Comparison of ENCODE assay signal across 11 cellular contexts in the genomic region with DNA sequence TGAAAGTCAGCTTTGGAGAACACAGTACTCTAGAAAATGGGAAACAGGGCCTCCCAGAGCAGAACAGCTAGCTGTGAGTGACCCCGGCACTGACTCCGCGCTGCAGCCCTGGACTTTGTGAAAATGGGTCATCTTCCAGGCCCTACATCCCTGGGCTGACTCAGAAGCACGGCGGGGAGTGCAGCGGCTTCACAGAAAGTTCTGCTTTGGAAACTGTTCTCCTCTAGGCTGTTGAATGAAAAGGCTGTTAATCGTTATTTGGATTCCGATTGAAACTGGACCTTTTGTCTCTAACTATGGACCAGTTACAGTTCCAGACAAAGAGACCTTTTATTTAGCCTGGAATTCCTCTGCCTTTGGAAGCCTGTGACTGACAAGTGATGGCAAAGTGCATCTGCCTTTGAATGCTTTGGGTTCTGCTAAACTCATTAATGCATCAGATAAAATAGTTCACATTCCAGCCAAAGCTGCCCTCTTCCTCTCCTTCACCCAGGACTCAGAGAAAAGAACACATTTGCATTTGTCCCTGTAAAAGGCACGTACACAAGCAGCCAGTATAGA.
DNase-seq lines count a peak whose midpoint lies in the region; ATAC-seq, FAIRE-seq and TF ChIP-seq lines count a peak whose summit lies in the region.
"Had no signal": no experiment of that assay in that cellular context is flagged by ENCODE, and none has a peak within 500 bp of the region (broad histone marks: within the 10 kb centered on the region; RNA-seq: fewer than 3 reads in every experiment).

No MANE protein-coding gene starts in this region.

- H3K27me3 ChIP-seq in HUES48 (ENCODE audit: control insufficient read depth, insufficient read depth, low read length) (no peaks in the 10 kb centered on the region), skeletal muscle satellite cell (ENCODE audit: control insufficient read depth, insufficient read depth, low read length) (no peaks in the 10 kb centered on the region)

- TF ChIP-seq CTCF in kidney (IDR thresholded peaks at IDR 0.05; ENCODE audit: borderline replicate concordance, extremely low read depth, insufficient read depth): no peak

- H3K27ac ChIP-seq in HUES48 (ENCODE audit: low read depth, low read length) (peak overlapping the region; percentile 77), cingulate gyrus (ENCODE audit: low read depth, low read length) (peak overlapping the region; percentile 50), kidney (ENCODE audit: low read depth in 2 of 2, low read length in 2 of 2) (peak overlapping the region in 1 of 2 donors; percentile 12)
- H3K27ac ChIP-seq: lower lobe of right lung had no signal

- H3K4me1 ChIP-seq in HUES48 (ENCODE audit: control insufficient read depth, insufficient read depth, low read length) (peaks cover 22% of the 10 kb centered on the region), kidney (ENCODE audit: control insufficient read depth in 1 of 2, insufficient read depth in 1 of 2, low read depth in 1 of 2, low read length in 2 of 2) (peaks cover 0 to 7% of the 10 kb centered on the region in 2 donors), skeletal muscle satellite cell (ENCODE audit: control insufficient read depth, insufficient read depth, low read length) (peaks cover 24% of the 10 kb centered on the region)

- peak overlapping the region; percentile 18 for H3K4me2 ChIP-seq in skeletal muscle satellite cell (ENCODE audit: low read length)

- H3K9me3 ChIP-seq in HUES48 (ENCODE audit: control insufficient read depth, insufficient read depth, low read length) (no peaks in the 10 kb centered on the region), kidney (ENCODE audit: control insufficient read depth in 1 of 2, low read length in 2 of 2) (no peaks in the 10 kb centered on the region), skeletal muscle satellite cell (replicated peaks; ENCODE audit: low read length) (peaks cover 7% of the 10 kb centered on the region)
- H3K9me3 ChIP-seq: lower lobe of right lung had no signal

- DNase-seq in kidney: peak; percentile 85
- no peak for DNase-seq in DMS114 treated with DMSO at 0.1 percent for 48 hours (lab: John Stamatoyannopoulos, UW; ENCODE audit: unreplicated experiment)
- no peak for DNase-seq in stimulated activated CD4-positive, alpha-beta T cell treated with anti-CD3 and anti-CD28 coated beads, Interleukin-4, amount 100 ng/mL, for 1 hour
- DNase-seq: cerebellar nuclear complex, DND-41, lower lobe of right lung had no signal

- H3K4me3 ChIP-seq in HUES48 (ENCODE audit: low read depth, low read length) (no peak overlapping the region), kidney (ENCODE audit: low read length in 2 of 2) (no peak overlapping the region), skeletal muscle satellite cell (ENCODE audit: low read length) (no peak overlapping the region)
- H3K4me3 ChIP-seq: lower lobe of right lung had no signal

- no peak for ATAC-seq in HG02642 (IDR thresholded peaks at IDR 0.05; ENCODE audit: poor library complexity, unreplicated experiment)
- no peak for ATAC-seq in HG03095 (IDR thresholded peaks at IDR 0.05; ENCODE audit: unreplicated experiment)
- ATAC-seq: lower lobe of right lung had no signal

- FAIRE-seq in kidney (lab: Jason Lieb, UNC): no peak

- intact Hi-C loops in kidney (cut with DNase I): no loop called here

- H3K36me3 ChIP-seq in HUES48 (ENCODE audit: control insufficient read depth, insufficient read depth, low read length) (no peaks in the 10 kb centered on the region), kidney (ENCODE audit: control insufficient read depth in 1 of 2, insufficient read depth in 2 of 2, low read length in 2 of 2) (peaks cover 0 to 3% of the 10 kb centered on the region in 2 donors), skeletal muscle satellite cell (ENCODE audit: insufficient read depth, low read length) (peaks cover 3% of the 10 kb centered on the region)
- H3K36me3 ChIP-seq: lower lobe of right lung had no signal

- H3K9ac ChIP-seq in HUES48 (ENCODE audit: low read depth, low read length): no peak overlapping the region
- H3K9ac ChIP-seq in kidney (ENCODE audit: low read length in 2 of 2): no peak overlapping the region
- H3K9ac ChIP-seq in skeletal muscle satellite cell (ENCODE audit: low read depth, low read length): peak overlapping the region; percentile 63
